In the genomic region with DNA sequence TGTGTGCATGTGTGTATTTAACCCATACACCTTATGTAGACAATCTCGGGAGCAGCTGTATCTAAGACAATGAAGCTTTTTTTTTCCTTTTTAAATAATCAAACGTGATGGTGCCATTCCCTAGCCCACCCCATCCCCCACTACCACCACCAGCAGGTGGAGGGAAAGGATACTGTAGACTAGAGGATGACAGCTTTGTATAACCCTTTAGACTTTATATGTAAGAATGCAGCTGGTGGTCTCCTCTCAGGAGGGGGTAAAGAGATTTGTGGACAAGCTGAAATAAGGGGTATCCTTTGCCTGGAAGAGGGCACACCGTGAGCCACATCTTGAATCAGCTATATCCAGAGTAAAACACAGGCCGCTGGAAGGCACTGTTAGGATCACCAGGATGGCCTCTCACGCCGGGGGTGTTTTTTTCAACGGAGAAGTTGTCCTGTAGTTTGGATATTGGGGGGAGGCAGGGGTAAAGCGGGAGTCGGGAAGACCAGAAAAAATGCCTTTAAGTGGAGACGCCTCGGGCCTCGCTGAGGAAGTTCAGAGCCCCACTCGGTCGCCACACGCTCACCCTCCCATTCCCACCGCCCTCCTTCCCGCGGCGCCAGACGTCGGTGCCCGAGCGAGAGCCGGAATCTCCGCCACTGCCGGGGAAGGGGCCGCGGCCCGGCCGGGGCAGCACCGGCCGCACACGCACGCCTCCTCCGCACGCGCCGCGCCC, we compare ENCODE assay signal across 8 cellular contexts. TPM values are rescaled to one million over a fixed set of nuclear protein-coding genes. Genes with fewer than 3 reads are reported as not detected.
DNase-seq lines count a peak whose midpoint lies in the region; ATAC-seq, FAIRE-seq and TF ChIP-seq lines count a peak whose summit lies in the region.

No MANE protein-coding gene starts in this region.

- peaks cover 42% of the 10 kb centered on the region for H3K4me1 ChIP-seq in adipocyte (ENCODE audit: control insufficient read depth, insufficient read depth, low read length)
- H3K4me1 ChIP-seq in kidney (ENCODE audit: control insufficient read depth in 1 of 2, insufficient read depth in 1 of 2, low read depth in 1 of 2, low read length in 2 of 2) = peaks cover 11 to 12% of the 10 kb centered on the region in 2 donors

- H3K27ac ChIP-seq in kidney (ENCODE audit: low read depth in 2 of 2, low read length in 2 of 2) = peak overlapping the region; percentile 40 to 41

- H3K4me3 ChIP-seq in adipocyte (ENCODE audit: low read length) (peak overlapping the region; percentile 94), kidney (ENCODE audit: low read length in 2 of 2) (peak overlapping the region; percentile 82 to 85)

- peaks cover 25% of the 10 kb centered on the region for H3K36me3 Mint-ChIP-seq in stimulated activated memory B cell treated with anti-CD40 and anti-IgM and Interleukin-4, amounts not matched to agents 10 μg/mL and 1 μg/mL and 100 μg/mL, for 72 hours

- peak overlapping the region; percentile 92 for H3K4me3 Mint-ChIP-seq in stimulated activated memory B cell treated with anti-CD40 and anti-IgM and Interleukin-4, amounts not matched to agents 10 μg/mL and 1 μg/mL and 100 μg/mL, for 72 hours

- H3K9ac ChIP-seq in adipocyte (ENCODE audit: low read length) (peak overlapping the region; percentile 93), kidney (ENCODE audit: low read length in 2 of 2) (peak overlapping the region; percentile 85)

- no peak for TF ChIP-seq CTCF in kidney (IDR thresholded peaks at IDR 0.05; ENCODE audit: borderline replicate concordance, extremely low read depth, insufficient read depth)

- H3K9me3 ChIP-seq in adipocyte (ENCODE audit: control insufficient read depth, low read length) (no peaks in the 10 kb centered on the region), kidney (ENCODE audit: control insufficient read depth in 1 of 2, low read length in 2 of 2) (no peaks in the 10 kb centered on the region)

- H3K36me3 ChIP-seq in adipocyte (ENCODE audit: control insufficient read depth, insufficient read depth, low read length, severe bottlenecking) = peaks cover 8% of the 10 kb centered on the region
- no peaks in the 10 kb centered on the region for H3K36me3 ChIP-seq in kidney (ENCODE audit: control insufficient read depth in 1 of 2, insufficient read depth in 2 of 2, low read length in 2 of 2)

- intact Hi-C loops in kidney (cut with DNase I) = no loop called here

- H3K27ac Mint-ChIP-seq in stimulated activated memory B cell treated with anti-CD40 and anti-IgM and Interleukin-4, amounts not matched to agents 10 μg/mL and 1 μg/mL and 100 μg/mL, for 72 hours = peak overlapping the region; percentile 99

- DNase-seq in DMS53 (lab: John Stamatoyannopoulos, UW) (peak; percentile 36), DMS53 treated with DMSO at 0.1 percent for 48 hours (lab: John Stamatoyannopoulos, UW; ENCODE audit: unreplicated experiment) (no peak), NAMALWA (ENCODE audit: low spot score) (peak; percentile 51), adipocyte (ENCODE audit: low read depth) (peak; percentile 41), kidney (peak; percentile 80), KG1 (lab: John Stamatoyannopoulos, UW) (no peak)

- H3K9me3 Mint-ChIP-seq in stimulated activated memory B cell treated with anti-CD40 and anti-IgM and Interleukin-4, amounts not matched to agents 10 μg/mL and 1 μg/mL and 100 μg/mL, for 72 hours = no peaks in the 10 kb centered on the region

- H3K27me3 ChIP-seq in adipocyte (replicated peaks; ENCODE audit: control insufficient read depth, insufficient read depth, low read length) = no peaks in the 10 kb centered on the region

- no peaks in the 10 kb centered on the region for H3K27me3 Mint-ChIP-seq in stimulated activated memory B cell treated with anti-CD40 and anti-IgM and Interleukin-4, amounts not matched to agents 10 μg/mL and 1 μg/mL and 100 μg/mL, for 72 hours

- peaks cover 65% of the 10 kb centered on the region for H3K4me1 Mint-ChIP-seq in stimulated activated memory B cell treated with anti-CD40 and anti-IgM and Interleukin-4, amounts not matched to agents 10 μg/mL and 1 μg/mL and 100 μg/mL, for 72 hours

- ATAC-seq in stimulated activated memory B cell treated with anti-CD40 and anti-IgM and Interleukin-4, amounts not matched to agents 10 μg/mL and 1 μg/mL and 100 μg/mL, for 72 hours = no peak
- no peak for ATAC-seq in GM19351 (IDR thresholded peaks at IDR 0.05; ENCODE audit: unreplicated experiment)

- FAIRE-seq in kidney (lab: Jason Lieb, UNC) = no peak

RNA-seq across cellular contexts. Expression of a gene that starts 1.0 kb away (rescaled TPM):
- 37.9 TPM for total RNA-seq in kidney
- polyA plus RNA-seq in kidney (ENCODE audit: insufficient read depth, low read depth, low replicate concordance) = 11.7 TPM

Comparison
In these comparisons a context has a peak if more than half of its experiments do, and no peak if none do; other contexts are left out.
1. DNase-seq: peak in DMS53 (single experiment), NAMALWA (single experiment), adipocyte (single experiment) and kidney (single experiment); none in DMS53 treated with DMSO at 0.1 percent for 48 hours (single experiment) and KG1 (single experiment).